In the genomic region with DNA sequence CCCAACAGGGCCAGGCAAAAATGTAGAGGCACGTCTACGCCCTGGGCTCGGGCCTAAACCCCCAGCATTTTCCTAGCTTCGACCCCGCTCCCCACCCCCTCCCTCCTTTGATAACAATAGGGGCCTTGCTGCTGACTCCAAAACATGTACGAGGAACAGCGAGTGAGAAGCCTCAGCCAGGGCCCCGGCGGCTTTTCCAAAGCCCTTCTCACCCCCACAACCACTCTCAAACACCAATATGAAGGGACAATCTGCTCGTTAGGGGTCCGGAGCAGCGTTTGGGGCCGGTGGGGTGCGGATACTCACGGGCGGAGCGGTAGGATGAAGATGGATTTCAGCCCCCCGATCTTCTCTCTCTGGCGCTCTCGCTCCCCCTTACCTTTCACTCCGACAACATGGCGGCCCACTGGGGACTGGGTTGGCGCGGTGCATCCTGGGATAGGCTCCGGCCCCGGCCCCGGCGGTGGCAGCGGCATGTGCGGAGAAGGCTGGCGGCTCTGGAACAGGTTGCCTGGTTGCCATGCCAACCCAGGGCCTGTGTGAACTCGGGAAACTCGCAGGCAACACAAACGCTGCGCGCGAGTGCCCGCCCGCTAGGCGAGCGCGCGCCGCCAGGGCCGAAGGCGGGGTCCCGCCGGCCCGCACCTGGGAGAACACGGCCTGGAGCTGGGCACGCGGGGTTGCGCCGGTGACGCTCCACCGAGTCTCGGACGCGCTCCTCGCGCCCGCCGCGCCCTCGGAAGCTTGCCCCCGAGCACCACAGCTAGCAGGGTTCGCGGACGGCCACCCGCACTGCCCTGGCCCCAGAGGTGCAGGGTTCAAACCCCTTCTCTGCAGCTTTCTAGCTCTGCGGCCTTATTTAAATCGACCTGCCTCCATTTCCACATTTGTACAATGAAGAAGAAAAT, we compare ENCODE assay signal across 1 cellular context.
TF ChIP-seq lines count a peak whose summit lies in the region.

A gene with protein sequence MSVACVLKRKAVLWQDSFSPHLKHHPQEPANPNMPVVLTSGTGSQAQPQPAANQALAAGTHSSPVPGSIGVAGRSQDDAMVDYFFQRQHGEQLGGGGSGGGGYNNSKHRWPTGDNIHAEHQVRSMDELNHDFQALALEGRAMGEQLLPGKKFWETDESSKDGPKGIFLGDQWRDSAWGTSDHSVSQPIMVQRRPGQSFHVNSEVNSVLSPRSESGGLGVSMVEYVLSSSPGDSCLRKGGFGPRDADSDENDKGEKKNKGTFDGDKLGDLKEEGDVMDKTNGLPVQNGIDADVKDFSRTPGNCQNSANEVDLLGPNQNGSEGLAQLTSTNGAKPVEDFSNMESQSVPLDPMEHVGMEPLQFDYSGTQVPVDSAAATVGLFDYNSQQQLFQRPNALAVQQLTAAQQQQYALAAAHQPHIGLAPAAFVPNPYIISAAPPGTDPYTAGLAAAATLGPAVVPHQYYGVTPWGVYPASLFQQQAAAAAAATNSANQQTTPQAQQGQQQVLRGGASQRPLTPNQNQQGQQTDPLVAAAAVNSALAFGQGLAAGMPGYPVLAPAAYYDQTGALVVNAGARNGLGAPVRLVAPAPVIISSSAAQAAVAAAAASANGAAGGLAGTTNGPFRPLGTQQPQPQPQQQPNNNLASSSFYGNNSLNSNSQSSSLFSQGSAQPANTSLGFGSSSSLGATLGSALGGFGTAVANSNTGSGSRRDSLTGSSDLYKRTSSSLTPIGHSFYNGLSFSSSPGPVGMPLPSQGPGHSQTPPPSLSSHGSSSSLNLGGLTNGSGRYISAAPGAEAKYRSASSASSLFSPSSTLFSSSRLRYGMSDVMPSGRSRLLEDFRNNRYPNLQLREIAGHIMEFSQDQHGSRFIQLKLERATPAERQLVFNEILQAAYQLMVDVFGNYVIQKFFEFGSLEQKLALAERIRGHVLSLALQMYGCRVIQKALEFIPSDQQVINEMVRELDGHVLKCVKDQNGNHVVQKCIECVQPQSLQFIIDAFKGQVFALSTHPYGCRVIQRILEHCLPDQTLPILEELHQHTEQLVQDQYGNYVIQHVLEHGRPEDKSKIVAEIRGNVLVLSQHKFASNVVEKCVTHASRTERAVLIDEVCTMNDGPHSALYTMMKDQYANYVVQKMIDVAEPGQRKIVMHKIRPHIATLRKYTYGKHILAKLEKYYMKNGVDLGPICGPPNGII (minus strand): TSS at position 408 of the 908 bp plus-strand sequence. CDS start 6,151 bp downstream, outside the sequence.

TF ChIP-seq in HepG2, 621 proteins besides CTCF, POLR2A, EP300 and RAD21 (continued from another document and continues in another):
- TF ChIP-seq, protein P1, sequence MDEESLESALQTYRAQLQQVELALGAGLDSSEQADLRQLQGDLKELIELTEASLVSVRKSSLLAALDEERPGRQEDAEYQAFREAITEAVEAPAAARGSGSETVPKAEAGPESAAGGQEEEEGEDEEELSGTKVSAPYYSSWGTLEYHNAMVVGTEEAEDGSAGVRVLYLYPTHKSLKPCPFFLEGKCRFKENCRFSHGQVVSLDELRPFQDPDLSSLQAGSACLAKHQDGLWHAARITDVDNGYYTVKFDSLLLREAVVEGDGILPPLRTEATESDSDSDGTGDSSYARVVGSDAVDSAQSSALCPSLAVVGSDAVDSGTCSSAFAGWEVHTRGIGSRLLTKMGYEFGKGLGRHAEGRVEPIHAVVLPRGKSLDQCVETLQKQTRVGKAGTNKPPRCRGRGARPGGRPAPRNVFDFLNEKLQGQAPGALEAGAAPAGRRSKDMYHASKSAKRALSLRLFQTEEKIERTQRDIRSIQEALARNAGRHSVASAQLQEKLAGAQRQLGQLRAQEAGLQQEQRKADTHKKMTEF (CRISPR knock-in tag; IDR thresholded peaks at IDR 0.05) = peak; percentile 47; the same call in 1 of the 2 replicates
- TF ChIP-seq ZMYM4 (CRISPR knock-in tag; IDR thresholded peaks at IDR 0.05) (peak; percentile 38; the same call in 1 of the 2 replicates), CHD2 (IDR thresholded peaks at IDR 0.05; ENCODE audit: low read depth, low read length) (no peak), ZNF660 (CRISPR knock-in tag; IDR thresholded peaks at IDR 0.05; ENCODE audit: borderline replicate concordance, low read depth) (no peak), ZKSCAN5 (CRISPR knock-in tag; IDR thresholded peaks at IDR 0.05) (no peak), WIZ (CRISPR knock-in tag; IDR thresholded peaks at IDR 0.05) (no peak), ZNF773 (CRISPR knock-in tag; IDR thresholded peaks at IDR 0.05; ENCODE audit: borderline replicate concordance) (peak; percentile 44; the same call in 1 of the 2 replicates), ZNF678 (CRISPR knock-in tag; IDR thresholded peaks at IDR 0.05) (0 out of 2 replicates have a peak, but pooled peaks have one; percentile 43), ZNF782 (CRISPR knock-in tag; IDR thresholded peaks at IDR 0.05; ENCODE audit: borderline replicate concordance) (no peak), ZNF549 (CRISPR knock-in tag; IDR thresholded peaks at IDR 0.05) (no peak), ZNF20 (CRISPR knock-in tag; IDR thresholded peaks at IDR 0.05) (no peak), ZSCAN12 (CRISPR knock-in tag; IDR thresholded peaks at IDR 0.05) (peak; percentile 91; the same call in 1 of the 2 replicates), SMAD1 (CRISPR knock-in tag; IDR thresholded peaks at IDR 0.05; ENCODE audit: borderline replicate concordance, low read depth) (no peak; the same call in 1 of the 2 replicates), SP4 (CRISPR knock-in tag; IDR thresholded peaks at IDR 0.05) (peak; percentile 42; the same call in 1 of the 2 replicates), PHF8 (CRISPR knock-in tag; IDR thresholded peaks at IDR 0.05) (peak; percentile 44; the same call in 1 of the 2 replicates), FOXA1 (IDR thresholded peaks at IDR 0.05) (no peak), FOXA1 (CRISPR knock-in tag; IDR thresholded peaks at IDR 0.05) (peak; percentile 28; the same call in 1 of the 2 replicates), ZNF367 (CRISPR knock-in tag; IDR thresholded peaks at IDR 0.05; ENCODE audit: borderline replicate concordance) (no peak), ZNF335 (CRISPR knock-in tag; IDR thresholded peaks at IDR 0.05) (no peak)
- TF ChIP-seq, protein P2, sequence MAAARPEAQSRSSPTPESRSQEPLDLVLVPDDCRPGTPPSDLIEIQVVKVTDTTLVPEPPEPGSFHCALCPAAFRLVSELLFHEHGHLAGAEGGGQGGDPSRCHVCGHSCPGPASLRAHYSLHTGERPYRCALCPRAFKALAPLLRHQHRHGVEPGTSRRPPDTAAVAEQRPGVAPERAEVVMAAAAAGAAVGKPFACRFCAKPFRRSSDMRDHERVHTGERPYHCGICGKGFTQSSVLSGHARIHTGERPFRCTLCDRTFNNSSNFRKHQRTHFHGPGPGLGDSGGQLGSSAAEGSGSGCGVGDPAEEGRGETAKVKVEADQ (CRISPR knock-in tag; IDR thresholded peaks at IDR 0.05; ENCODE audit: borderline replicate concordance) = no peak
- TF ChIP-seq, protein P3, sequence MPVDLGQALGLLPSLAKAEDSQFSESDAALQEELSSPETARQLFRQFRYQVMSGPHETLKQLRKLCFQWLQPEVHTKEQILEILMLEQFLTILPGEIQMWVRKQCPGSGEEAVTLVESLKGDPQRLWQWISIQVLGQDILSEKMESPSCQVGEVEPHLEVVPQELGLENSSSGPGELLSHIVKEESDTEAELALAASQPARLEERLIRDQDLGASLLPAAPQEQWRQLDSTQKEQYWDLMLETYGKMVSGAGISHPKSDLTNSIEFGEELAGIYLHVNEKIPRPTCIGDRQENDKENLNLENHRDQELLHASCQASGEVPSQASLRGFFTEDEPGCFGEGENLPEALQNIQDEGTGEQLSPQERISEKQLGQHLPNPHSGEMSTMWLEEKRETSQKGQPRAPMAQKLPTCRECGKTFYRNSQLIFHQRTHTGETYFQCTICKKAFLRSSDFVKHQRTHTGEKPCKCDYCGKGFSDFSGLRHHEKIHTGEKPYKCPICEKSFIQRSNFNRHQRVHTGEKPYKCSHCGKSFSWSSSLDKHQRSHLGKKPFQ (CRISPR knock-in tag; IDR thresholded peaks at IDR 0.05; ENCODE audit: insufficient replicate concordance) = peak; percentile 89
- TF ChIP-seq, protein P4, sequence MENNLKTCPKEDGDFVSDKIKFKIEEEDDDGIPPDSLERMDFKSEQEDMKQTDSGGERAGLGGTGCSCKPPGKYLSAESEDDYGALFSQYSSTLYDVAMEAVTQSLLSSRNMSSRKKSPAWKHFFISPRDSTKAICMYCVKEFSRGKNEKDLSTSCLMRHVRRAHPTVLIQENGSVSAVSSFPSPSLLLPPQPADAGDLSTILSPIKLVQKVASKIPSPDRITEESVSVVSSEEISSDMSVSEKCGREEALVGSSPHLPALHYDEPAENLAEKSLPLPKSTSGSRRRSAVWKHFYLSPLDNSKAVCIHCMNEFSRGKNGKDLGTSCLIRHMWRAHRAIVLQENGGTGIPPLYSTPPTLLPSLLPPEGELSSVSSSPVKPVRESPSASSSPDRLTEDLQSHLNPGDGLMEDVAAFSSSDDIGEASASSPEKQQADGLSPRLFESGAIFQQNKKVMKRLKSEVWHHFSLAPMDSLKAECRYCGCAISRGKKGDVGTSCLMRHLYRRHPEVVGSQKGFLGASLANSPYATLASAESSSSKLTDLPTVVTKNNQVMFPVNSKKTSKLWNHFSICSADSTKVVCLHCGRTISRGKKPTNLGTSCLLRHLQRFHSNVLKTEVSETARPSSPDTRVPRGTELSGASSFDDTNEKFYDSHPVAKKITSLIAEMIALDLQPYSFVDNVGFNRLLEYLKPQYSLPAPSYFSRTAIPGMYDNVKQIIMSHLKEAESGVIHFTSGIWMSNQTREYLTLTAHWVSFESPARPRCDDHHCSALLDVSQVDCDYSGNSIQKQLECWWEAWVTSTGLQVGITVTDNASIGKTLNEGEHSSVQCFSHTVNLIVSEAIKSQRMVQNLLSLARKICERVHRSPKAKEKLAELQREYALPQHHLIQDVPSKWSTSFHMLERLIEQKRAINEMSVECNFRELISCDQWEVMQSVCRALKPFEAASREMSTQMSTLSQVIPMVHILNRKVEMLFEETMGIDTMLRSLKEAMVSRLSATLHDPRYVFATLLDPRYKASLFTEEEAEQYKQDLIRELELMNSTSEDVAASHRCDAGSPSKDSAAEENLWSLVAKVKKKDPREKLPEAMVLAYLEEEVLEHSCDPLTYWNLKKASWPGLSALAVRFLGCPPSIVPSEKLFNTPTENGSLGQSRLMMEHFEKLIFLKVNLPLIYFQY (CRISPR knock-in tag; IDR thresholded peaks at IDR 0.05; ENCODE audit: borderline replicate concordance) = no peak
- TF ChIP-seq, protein P5, sequence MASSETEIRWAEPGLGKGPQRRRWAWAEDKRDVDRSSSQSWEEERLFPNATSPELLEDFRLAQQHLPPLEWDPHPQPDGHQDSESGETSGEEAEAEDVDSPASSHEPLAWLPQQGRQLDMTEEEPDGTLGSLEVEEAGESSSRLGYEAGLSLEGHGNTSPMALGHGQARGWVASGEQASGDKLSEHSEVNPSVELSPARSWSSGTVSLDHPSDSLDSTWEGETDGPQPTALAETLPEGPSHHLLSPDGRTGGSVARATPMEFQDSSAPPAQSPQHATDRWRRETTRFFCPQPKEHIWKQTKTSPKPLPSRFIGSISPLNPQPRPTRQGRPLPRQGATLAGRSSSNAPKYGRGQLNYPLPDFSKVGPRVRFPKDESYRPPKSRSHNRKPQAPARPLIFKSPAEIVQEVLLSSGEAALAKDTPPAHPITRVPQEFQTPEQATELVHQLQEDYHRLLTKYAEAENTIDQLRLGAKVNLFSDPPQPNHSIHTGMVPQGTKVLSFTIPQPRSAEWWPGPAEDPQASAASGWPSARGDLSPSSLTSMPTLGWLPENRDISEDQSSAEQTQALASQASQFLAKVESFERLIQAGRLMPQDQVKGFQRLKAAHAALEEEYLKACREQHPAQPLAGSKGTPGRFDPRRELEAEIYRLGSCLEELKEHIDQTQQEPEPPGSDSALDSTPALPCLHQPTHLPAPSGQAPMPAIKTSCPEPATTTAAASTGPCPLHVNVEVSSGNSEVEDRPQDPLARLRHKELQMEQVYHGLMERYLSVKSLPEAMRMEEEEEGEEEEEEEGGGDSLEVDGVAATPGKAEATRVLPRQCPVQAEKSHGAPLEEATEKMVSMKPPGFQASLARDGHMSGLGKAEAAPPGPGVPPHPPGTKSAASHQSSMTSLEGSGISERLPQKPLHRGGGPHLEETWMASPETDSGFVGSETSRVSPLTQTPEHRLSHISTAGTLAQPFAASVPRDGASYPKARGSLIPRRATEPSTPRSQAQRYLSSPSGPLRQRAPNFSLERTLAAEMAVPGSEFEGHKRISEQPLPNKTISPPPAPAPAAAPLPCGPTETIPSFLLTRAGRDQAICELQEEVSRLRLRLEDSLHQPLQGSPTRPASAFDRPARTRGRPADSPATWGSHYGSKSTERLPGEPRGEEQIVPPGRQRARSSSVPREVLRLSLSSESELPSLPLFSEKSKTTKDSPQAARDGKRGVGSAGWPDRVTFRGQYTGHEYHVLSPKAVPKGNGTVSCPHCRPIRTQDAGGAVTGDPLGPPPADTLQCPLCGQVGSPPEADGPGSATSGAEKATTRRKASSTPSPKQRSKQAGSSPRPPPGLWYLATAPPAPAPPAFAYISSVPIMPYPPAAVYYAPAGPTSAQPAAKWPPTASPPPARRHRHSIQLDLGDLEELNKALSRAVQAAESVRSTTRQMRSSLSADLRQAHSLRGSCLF (CRISPR knock-in tag; IDR thresholded peaks at IDR 0.05; ENCODE audit: borderline replicate concordance) = no peak
- TF ChIP-seq, protein P6, sequence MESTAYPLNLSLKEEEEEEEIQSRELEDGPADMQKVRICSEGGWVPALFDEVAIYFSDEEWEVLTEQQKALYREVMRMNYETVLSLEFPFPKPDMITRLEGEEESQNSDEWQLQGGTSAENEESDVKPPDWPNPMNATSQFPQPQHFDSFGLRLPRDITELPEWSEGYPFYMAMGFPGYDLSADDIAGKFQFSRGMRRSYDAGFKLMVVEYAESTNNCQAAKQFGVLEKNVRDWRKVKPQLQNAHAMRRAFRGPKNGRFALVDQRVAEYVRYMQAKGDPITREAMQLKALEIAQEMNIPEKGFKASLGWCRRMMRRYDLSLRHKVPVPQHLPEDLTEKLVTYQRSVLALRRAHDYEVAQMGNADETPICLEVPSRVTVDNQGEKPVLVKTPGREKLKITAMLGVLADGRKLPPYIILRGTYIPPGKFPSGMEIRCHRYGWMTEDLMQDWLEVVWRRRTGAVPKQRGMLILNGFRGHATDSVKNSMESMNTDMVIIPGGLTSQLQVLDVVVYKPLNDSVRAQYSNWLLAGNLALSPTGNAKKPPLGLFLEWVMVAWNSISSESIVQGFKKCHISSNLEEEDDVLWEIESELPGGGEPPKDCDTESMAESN (CRISPR knock-in tag; conservative IDR thresholded peaks at IDR 0.05) = peak; percentile 89
- TF ChIP-seq, protein P7, sequence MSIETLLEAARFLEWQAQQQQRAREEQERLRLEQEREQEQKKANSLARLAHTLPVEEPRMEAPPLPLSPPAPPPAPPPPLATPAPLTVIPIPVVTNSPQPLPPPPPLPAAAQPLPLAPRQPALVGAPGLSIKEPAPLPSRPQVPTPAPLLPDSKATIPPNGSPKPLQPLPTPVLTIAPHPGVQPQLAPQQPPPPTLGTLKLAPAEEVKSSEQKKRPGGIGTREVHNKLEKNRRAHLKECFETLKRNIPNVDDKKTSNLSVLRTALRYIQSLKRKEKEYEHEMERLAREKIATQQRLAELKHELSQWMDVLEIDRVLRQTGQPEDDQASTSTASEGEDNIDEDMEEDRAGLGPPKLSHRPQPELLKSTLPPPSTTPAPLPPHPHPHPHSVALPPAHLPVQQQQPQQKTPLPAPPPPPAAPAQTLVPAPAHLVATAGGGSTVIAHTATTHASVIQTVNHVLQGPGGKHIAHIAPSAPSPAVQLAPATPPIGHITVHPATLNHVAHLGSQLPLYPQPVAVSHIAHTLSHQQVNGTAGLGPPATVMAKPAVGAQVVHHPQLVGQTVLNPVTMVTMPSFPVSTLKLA (IDR thresholded peaks at IDR 0.05) = peak; percentile 79
